In the genomic region with DNA sequence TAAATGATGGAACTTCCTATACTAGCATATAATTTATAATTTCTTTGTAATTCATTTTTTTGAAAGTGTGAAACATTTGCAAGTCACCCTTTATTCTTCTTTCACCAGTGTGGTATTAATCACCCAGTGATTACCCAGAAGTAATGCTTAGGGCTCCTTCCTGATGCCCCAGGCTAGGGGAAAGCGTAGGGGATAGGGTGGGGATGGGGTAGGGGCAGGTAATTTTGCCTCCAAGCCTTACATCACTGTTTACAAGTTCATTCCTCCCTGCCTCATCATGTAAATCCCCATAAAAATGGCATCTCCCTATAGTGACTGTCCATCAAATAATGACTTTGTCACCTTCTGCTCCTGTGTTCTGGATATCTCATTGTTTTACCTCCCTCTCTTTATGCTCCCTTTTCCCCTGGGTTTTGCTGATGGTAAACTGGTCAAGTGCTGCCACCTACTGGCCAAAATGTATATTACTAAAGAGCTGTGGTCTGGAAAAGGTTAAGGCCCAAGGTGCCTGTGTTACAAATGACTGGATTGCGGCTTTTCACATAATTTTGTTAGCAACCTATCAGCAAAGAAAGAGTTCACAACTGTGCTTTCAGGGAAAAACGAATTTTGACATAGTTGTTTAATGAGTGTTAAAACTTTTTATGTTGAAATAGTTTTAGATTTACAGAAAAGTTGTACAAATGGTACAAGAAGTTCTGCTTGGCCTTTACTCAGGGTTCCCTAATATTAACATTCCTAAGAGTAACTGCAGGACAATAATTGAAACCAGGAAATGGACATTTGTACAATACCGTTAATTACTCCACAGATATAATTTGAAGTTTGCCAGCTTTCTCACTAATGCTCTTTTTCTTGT, we compare ENCODE assay signal across 8 cellular contexts.
A peak's percentile ranks its signal among the peaks of the same experiment; 100 is the strongest.
DNase-seq lines count a peak whose midpoint lies in the region; ATAC-seq and TF ChIP-seq lines count a peak whose summit lies in the region.

No MANE protein-coding gene starts in this region.

- ATAC-seq in HG03095 (IDR thresholded peaks at IDR 0.05; ENCODE audit: unreplicated experiment) = peak; percentile 86

- TF ChIP-seq CTCF in WI38 (IDR thresholded peaks at IDR 0.05; ENCODE audit: low read depth, low read length) = 0 out of 2 replicates have a peak, but pooled peaks have one; percentile 28

- H3K4me3 ChIP-seq in WI38 (ENCODE audit: low read depth, low read length) = no peak overlapping the region

- DNase-seq in DMS153 (lab: John Stamatoyannopoulos, UW) (peak; percentile 41), DMS153 treated with DMSO at 0.1 percent for 48 hours (lab: John Stamatoyannopoulos, UW; ENCODE audit: unreplicated experiment) (no peak), NCI-H2196 treated with DMSO at 0.1 percent for 48 hours (lab: John Stamatoyannopoulos, UW; ENCODE audit: unreplicated experiment) (peak; percentile 7), T47D (ENCODE audit: low read depth in 1 of 2, low spot score in 1 of 2) (peak; percentile 44 to 88), iris pigment epithelial cell (ENCODE audit: low read depth) (peak; percentile 67)
- DNase-seq in stimulated activated CD4-positive, alpha-beta T cell treated with anti-CD3 and anti-CD28 coated beads, Interleukin-1b, Interleukin-23, amount 100 ng/mL, for 48 hours = peak; percentile 64

- in situ Hi-C loops in T47D (cut with HindIII; ENCODE audit: low pct_unique_long_range_greater_than_20kb, low sequenced_read_pairs) = no loop called here
